ENCODE assay signal across 26 cellular contexts in genomic region chr1:55695553-55695952, GRCh38.
DNase-seq lines count a peak whose midpoint lies in the region; FAIRE-seq and TF ChIP-seq lines count a peak whose summit lies in the region.
"Had no signal": no experiment of that assay in that cellular context is flagged by ENCODE, and none has a peak within 500 bp of the region (broad histone marks: within the 10 kb centered on the region; RNA-seq: fewer than 3 reads in every experiment).

No MANE protein-coding gene starts in this region.

- TF ChIP-seq POLR2A in suprapubic skin (IDR thresholded peaks at IDR 0.05), result no peak

- FAIRE-seq in astrocyte (lab: Jason Lieb, UNC), result no peak
- FAIRE-seq in urothelium cell line (lab: Jason Lieb, UNC), result no peak

- no peak for TF ChIP-seq CTCF in HFFc6 (IDR thresholded peaks at IDR 0.05)
- TF ChIP-seq CTCF in astrocyte (IDR thresholded peaks at IDR 0.05; ENCODE audit: insufficient read depth, low read depth, low read length), result no peak
- no peak for TF ChIP-seq CTCF in nephron (IDR thresholded peaks at IDR 0.05; ENCODE audit: unreplicated experiment in 3 of 3)
- no peak for TF ChIP-seq CTCF in suprapubic skin (IDR thresholded peaks at IDR 0.05)
- no peak for TF ChIP-seq CTCF in glutamatergic neuron (IDR thresholded peaks at IDR 0.05; ENCODE audit: partially characterized antibody, unreplicated experiment)

- H3K27ac ChIP-seq in astrocyte (ENCODE audit: low read depth, low read length), result peak overlapping the region; percentile 80
- H3K27ac ChIP-seq in suprapubic skin, result peak overlapping the region; percentile 58
- H3K27ac ChIP-seq: SK-N-MC, spleen had no signal

- H3K9me3 ChIP-seq in astrocyte (ENCODE audit: insufficient read depth, low read depth, low read length) (no peaks in the 10 kb centered on the region), suprapubic skin (no peaks in the 10 kb centered on the region)
- H3K9me3 ChIP-seq: heart left ventricle, spleen, thoracic aorta had no signal

- H3K4me3 Mint-ChIP-seq in HFFc6, result peak overlapping the region; percentile 46
- no peak overlapping the region for H3K4me3 Mint-ChIP-seq in astrocyte (ENCODE audit: unreplicated experiment)
- H3K4me3 Mint-ChIP-seq in nephron, result no peak overlapping the region
- H3K4me3 Mint-ChIP-seq in glutamatergic neuron (ENCODE audit: unreplicated experiment), result no peak overlapping the region
- H3K4me3 Mint-ChIP-seq: CD8-positive, alpha-beta T cell; stimulated activated naive B cell treated with anti-CD40 and anti-IgM and Interleukin-4, amounts not matched to agents 10 μg/mL and 1 μg/mL and 100 μg/mL, for 72 hours had no signal

- no peaks in the 10 kb centered on the region for H3K79me2 ChIP-seq in astrocyte (ENCODE audit: insufficient read depth, low read length)

- H3K9ac ChIP-seq in astrocyte (ENCODE audit: low read length), result peak overlapping the region; percentile 42

- H3K27me3 Mint-ChIP-seq in HFFc6 (ENCODE audit: insufficient read depth) (no peaks in the 10 kb centered on the region; the same call in 1 of the 2 replicates), astrocyte (ENCODE audit: low read depth, unreplicated experiment) (peaks cover 13% of the 10 kb centered on the region), nephron (ENCODE audit: low read depth) (peaks cover 8% of the 10 kb centered on the region), glutamatergic neuron (ENCODE audit: unreplicated experiment) (no peaks in the 10 kb centered on the region)
- H3K27me3 Mint-ChIP-seq: stimulated activated naive B cell treated with anti-CD40 and anti-IgM and Interleukin-4, amounts not matched to agents 10 μg/mL and 1 μg/mL and 100 μg/mL, for 72 hours had no signal

- H3K4me1 ChIP-seq in astrocyte (ENCODE audit: insufficient read depth, low read length), result peaks cover 33% of the 10 kb centered on the region
- H3K4me1 ChIP-seq in suprapubic skin, result peaks cover 12% of the 10 kb centered on the region
- H3K4me1 ChIP-seq: spleen had no signal

- H3K4me1 Mint-ChIP-seq in HFFc6 (ENCODE audit: low read depth) (peaks cover 74% of the 10 kb centered on the region), astrocyte (ENCODE audit: low read depth, unreplicated experiment) (peaks cover 4% of the 10 kb centered on the region), nephron (peaks cover 62% of the 10 kb centered on the region), glutamatergic neuron (ENCODE audit: low read depth, unreplicated experiment) (no peaks in the 10 kb centered on the region)
- H3K4me1 Mint-ChIP-seq: stimulated activated naive B cell treated with anti-CD40 and anti-IgM and Interleukin-4, amounts not matched to agents 10 μg/mL and 1 μg/mL and 100 μg/mL, for 72 hours had no signal

- H4K20me1 ChIP-seq in astrocyte (ENCODE audit: insufficient read depth, low read length), result no peaks in the 10 kb centered on the region

- H3K4me3 ChIP-seq in astrocyte (ENCODE audit: insufficient read depth, low read depth, low read length) (no peak overlapping the region), suprapubic skin (no peak overlapping the region)
- H3K4me3 ChIP-seq: heart left ventricle, SK-N-MC, spleen, thoracic aorta had no signal

- H3K9me3 Mint-ChIP-seq in HFFc6 (no peaks in the 10 kb centered on the region), astrocyte (ENCODE audit: unreplicated experiment) (no peaks in the 10 kb centered on the region), nephron (no peaks in the 10 kb centered on the region), glutamatergic neuron (ENCODE audit: unreplicated experiment) (no peaks in the 10 kb centered on the region)
- H3K9me3 Mint-ChIP-seq: CD8-positive, alpha-beta T cell; stimulated activated naive B cell treated with anti-CD40 and anti-IgM and Interleukin-4, amounts not matched to agents 10 μg/mL and 1 μg/mL and 100 μg/mL, for 72 hours had no signal

- H3K36me3 ChIP-seq in astrocyte (ENCODE audit: insufficient read depth, low read length) (no peaks in the 10 kb centered on the region), suprapubic skin (no peaks in the 10 kb centered on the region)
- H3K36me3 ChIP-seq: heart left ventricle, spleen, thoracic aorta had no signal

- no peak overlapping the region for H3K4me2 ChIP-seq in astrocyte (ENCODE audit: low read length)

- H3K27ac Mint-ChIP-seq in HFFc6 (peak overlapping the region; percentile 99), astrocyte (ENCODE audit: unreplicated experiment) (no peak overlapping the region), nephron (peak overlapping the region in 2 of 3 experiments; percentile 40 to 86), glutamatergic neuron (ENCODE audit: unreplicated experiment) (no peak overlapping the region)
- H3K27ac Mint-ChIP-seq: CD8-positive, alpha-beta T cell; stimulated activated naive B cell treated with anti-CD40 and anti-IgM and Interleukin-4, amounts not matched to agents 10 μg/mL and 1 μg/mL and 100 μg/mL, for 72 hours had no signal

- no peak overlapping the region for H2AFZ ChIP-seq in astrocyte (ENCODE audit: low read depth, low read length)

- DNase-seq in HFFc6 (no peak), astrocyte (ENCODE audit: low read depth) (peak; percentile 56), suprapubic skin (ENCODE audit: low spot score in 2 of 2) (no peak), urothelium cell line (ENCODE audit: low spot score) (no peak), HuH-7 (ENCODE audit: low spot score) (no peak), glutamatergic neuron (no peak), NCI-H146 (lab: John Stamatoyannopoulos, UW) (no peak)
- DNase-seq: activated CD4-positive, alpha-beta T cell treated with anti-CD3 and anti-CD28 coated beads for 4 hours; activated naive CD4-positive, alpha-beta T cell treated with Interleukin-2 at 50 U/mL for 16 hours; activated T-cell treated with anti-CD3 and anti-CD28 coated beads, Interleukin-2, amount 50 U/mL, for 48 hours; amygdala; CD8-positive, alpha-beta T cell; cortex of kidney; DMS 273 treated with DMSO at 0.1 percent for 48 hours; KBM-7; MM.1S; NCI-H1694 treated with DMSO at 0.1 percent for 48 hours; NCI-H524 treated with DMSO at 0.1 percent for 48 hours; spleen; stimulated activated CD4-positive, alpha-beta T cell treated with anti-CD3 and anti-CD28 coated beads, Interleukin-2, amount 100 ng/mL, for 48 hours; stimulated activated naive B cell treated with anti-CD40 and anti-IgM and Interleukin-4, amounts not matched to agents 10 μg/mL and 1 μg/mL and 100 μg/mL, for 72 hours; T-helper 2 cell had no signal

- H3K36me3 Mint-ChIP-seq in HFFc6 (ENCODE audit: low read depth) (no peaks in the 10 kb centered on the region; the same call in 1 of the 2 replicates), astrocyte (ENCODE audit: low read depth, unreplicated experiment) (peaks cover 1% of the 10 kb centered on the region), nephron (ENCODE audit: low read depth) (no peaks in the 10 kb centered on the region), glutamatergic neuron (ENCODE audit: unreplicated experiment) (no peaks in the 10 kb centered on the region)
- H3K36me3 Mint-ChIP-seq: CD8-positive, alpha-beta T cell; stimulated activated naive B cell treated with anti-CD40 and anti-IgM and Interleukin-4, amounts not matched to agents 10 μg/mL and 1 μg/mL and 100 μg/mL, for 72 hours had no signal

- 77% methylated on average over 5 of the region's 5 CpGs for WGBS in suprapubic skin

- TF ChIP-seq EP300 in suprapubic skin (IDR thresholded peaks at IDR 0.05), result no peak

- H3K27me3 ChIP-seq in astrocyte (ENCODE audit: insufficient read depth, low read length), result no peaks in the 10 kb centered on the region
- H3K27me3 ChIP-seq in suprapubic skin, result no peaks in the 10 kb centered on the region
- H3K27me3 ChIP-seq: heart left ventricle had no signal

Comparison
In these comparisons a context has a peak if more than half of its experiments do, and no peak if none do; other contexts are left out.
1. H3K27ac Mint-ChIP-seq: peak in HFFc6 (single experiment) and nephron (2 of 3); none in astrocyte (single experiment) and glutamatergic neuron (single experiment).